Comparison of ENCODE assay signal across 8 cellular contexts in genomic region chr7:102749323-102749786, GRCh38. TPM values are rescaled to one million over a fixed set of nuclear protein-coding genes. Genes with fewer than 3 reads are reported as not detected.
DNase-seq lines count a peak whose midpoint lies in the region; ATAC-seq, FAIRE-seq and TF ChIP-seq lines count a peak whose summit lies in the region.
"Not testable (repeated sequence)": the region's sequence is repeated elsewhere in the genome, so short reads cannot be mapped to it uniquely, and the experiment has no call there.

No MANE protein-coding gene starts in this region.

- peak overlapping the region; percentile 95 for H2AFZ ChIP-seq in astrocyte (ENCODE audit: low read depth, low read length)
- peak overlapping the region; percentile 14 for H2AFZ ChIP-seq in trophoblast cell (ENCODE audit: insufficient read depth, low read length, poor library complexity)

- not testable (repeated sequence) for H3K36me3 ChIP-seq in GM06990 (ENCODE audit: control insufficient read depth, insufficient read depth, low read length); astrocyte (ENCODE audit: insufficient read depth, low read length); esophagus squamous epithelium; right lobe of liver; trophoblast cell (ENCODE audit: control insufficient read depth in 1 of 2, insufficient read depth in 2 of 2, low read length in 2 of 2); upper lobe of right lung

- not testable (repeated sequence) for H3K4me1 ChIP-seq in astrocyte (ENCODE audit: insufficient read depth, low read length); right lobe of liver; trophoblast cell (ENCODE audit: control insufficient read depth in 1 of 2, insufficient read depth in 2 of 2, low read length in 2 of 2); upper lobe of right lung
- H3K4me1 ChIP-seq in esophagus squamous epithelium = peaks cover 0 to 22% (median 16%) of the 10 kb centered on the region in 3 donors

- not testable (repeated sequence) for H3K27me3 Mint-ChIP-seq in T-cell; astrocyte (ENCODE audit: low read depth, unreplicated experiment)

- not testable (repeated sequence) for H4K20me1 ChIP-seq in astrocyte (ENCODE audit: insufficient read depth, low read length)

- WGBS in esophagus squamous epithelium, 2 donors = 8 to 10% methylated on average over 5 to 9 of the region's 38 CpGs
- 3% methylated on average over 12 of the region's 38 CpGs for WGBS in right lobe of liver (ENCODE audit: insufficient coverage, low coverage, low lambda C conversion rate, missing lambda C conversion rate)
- no CpG with 5 or more reads among the region's 38 CpGs for WGBS in trophoblast cell (ENCODE audit: extremely low coverage, insufficient coverage, insufficient read length)

- not testable (repeated sequence) for H2BK12ac ChIP-seq in trophoblast cell (ENCODE audit: low read length)

- H3K4me2 ChIP-seq in astrocyte (ENCODE audit: low read length) (peak overlapping the region; percentile 85), trophoblast cell (ENCODE audit: low read length) (peak overlapping the region; percentile 73)

- H3K4me1 Mint-ChIP-seq in T-cell = peaks cover 14 to 16% (median 15%) of the 10 kb centered on the region in 3 donors
- not testable (repeated sequence) for H3K4me1 Mint-ChIP-seq in astrocyte (ENCODE audit: low read depth, unreplicated experiment)

- not testable (repeated sequence) for H2BK120ac ChIP-seq in trophoblast cell (ENCODE audit: insufficient read depth, low read length, poor library complexity)

- not testable (repeated sequence) for TF ChIP-seq CTCF in GM06990 (IDR thresholded peaks at IDR 0.05; ENCODE audit: insufficient read depth, low read length, poor library complexity, severe bottlenecking); HL-60 (IDR thresholded peaks at IDR 0.05; ENCODE audit: insufficient read depth, low read length); astrocyte (IDR thresholded peaks at IDR 0.05; ENCODE audit: insufficient read depth, low read depth, low read length); esophagus squamous epithelium (IDR thresholded peaks at IDR 0.05); right lobe of liver (IDR thresholded peaks at IDR 0.05); upper lobe of right lung (IDR thresholded peaks at IDR 0.05)

- not testable (repeated sequence) for H4K8ac ChIP-seq in trophoblast cell (ENCODE audit: low read depth, low read length)

- not testable (repeated sequence) for H3K36me3 Mint-ChIP-seq in T-cell; astrocyte (ENCODE audit: low read depth, unreplicated experiment)

- H3K4me3 Mint-ChIP-seq in T-cell (peak overlapping the region; percentile 70 to 86 (median 85)), astrocyte (ENCODE audit: unreplicated experiment) (peak overlapping the region; percentile 94)

- H3K9ac ChIP-seq in astrocyte (ENCODE audit: low read length) = peak overlapping the region; percentile 82
- peak overlapping the region; percentile 60 for H3K9ac ChIP-seq in trophoblast cell (ENCODE audit: low read length)

- not testable (repeated sequence) for H3K23ac ChIP-seq in trophoblast cell (ENCODE audit: low read length)

- H3K4me3 ChIP-seq in GM06990 (replicated peaks; ENCODE audit: low read depth, low read length) (peak overlapping the region; percentile 82), HL-60 (replicated peaks; ENCODE audit: insufficient read depth, low read length) (peak overlapping the region; percentile 72), astrocyte (ENCODE audit: insufficient read depth, low read depth, low read length) (peak overlapping the region; percentile 78), esophagus squamous epithelium (peak overlapping the region; percentile 54 to 81 (median 58)), right lobe of liver (peak overlapping the region; percentile 65 to 76 (median 70)), trophoblast cell (ENCODE audit: low read depth, low read length) (peak overlapping the region; percentile 85), upper lobe of right lung (peak overlapping the region; percentile 70)

- H4K91ac ChIP-seq in trophoblast cell (ENCODE audit: low read depth, low read length) = not testable (repeated sequence)

- H2BK5ac ChIP-seq in trophoblast cell (ENCODE audit: low read depth, low read length, poor library complexity) = not testable (repeated sequence)

- not testable (repeated sequence) for H3K9me3 ChIP-seq in astrocyte (ENCODE audit: insufficient read depth, low read depth, low read length); esophagus squamous epithelium; right lobe of liver; trophoblast cell (ENCODE audit: insufficient read depth, low read depth, low read length); upper lobe of right lung

- not testable (repeated sequence) for H3K9me3 Mint-ChIP-seq in T-cell; astrocyte (ENCODE audit: unreplicated experiment)

- H3K27ac ChIP-seq in HL-60 (replicated peaks) (peak overlapping the region; percentile 59), esophagus squamous epithelium (peak overlapping the region; percentile 78 to 82 (median 80)), right lobe of liver (peak overlapping the region in 2 of 3 donors; percentile 20 to 60), trophoblast cell (ENCODE audit: low read depth, low read length) (peak overlapping the region; percentile 42), upper lobe of right lung (peak overlapping the region; percentile 74)
- H3K27ac ChIP-seq in astrocyte (ENCODE audit: low read depth, low read length) = not testable (repeated sequence)

- TF ChIP-seq POLR2A in esophagus squamous epithelium (IDR thresholded peaks at IDR 0.05); right lobe of liver (IDR thresholded peaks at IDR 0.05): not testable (repeated sequence)

- DNase-seq in GM06990 (ENCODE audit: extremely low read depth, insufficient read length); HL-60 (ENCODE audit: low read depth in 1 of 2, low spot score in 1 of 2); T-cell; astrocyte (ENCODE audit: low read depth); esophagus squamous epithelium (lab: John Stamatoyannopoulos, UW); trophoblast cell; upper lobe of right lung: not testable (repeated sequence)
- DNase-seq in right lobe of liver = peak in 1 of 3 donors; percentile 61

- H3K27me3 ChIP-seq in GM06990 (replicated peaks; ENCODE audit: control insufficient read depth, insufficient read depth, low read length); HL-60 (ENCODE audit: insufficient read depth, poor library complexity, severe bottlenecking); astrocyte (ENCODE audit: insufficient read depth, low read length); esophagus squamous epithelium; right lobe of liver; trophoblast cell (ENCODE audit: insufficient read depth, low read length); upper lobe of right lung: not testable (repeated sequence)

- not testable (repeated sequence) for H3K18ac ChIP-seq in trophoblast cell (ENCODE audit: low read length)

- CTCF ChIA-PET in T-cell (lab: Charles Lee) = interaction anchor here in 1 of 2 donors (0.5 to 1.4 kb wide), 5 partner anchors 9 to 326 kb away, joined by 3 to 20 read pairs (median 9); partner anchors contain the start of genes ARMC10 and FBXL13

- H3K4ac ChIP-seq in trophoblast cell (ENCODE audit: low read depth, low read length) = not testable (repeated sequence)

- POLR2A ChIA-PET in T-cell (lab: Charles Lee) = not testable (repeated sequence)

- not testable (repeated sequence) for H4K12ac ChIP-seq in trophoblast cell (ENCODE audit: low read depth, low read length)

- H3K14ac ChIP-seq in trophoblast cell (ENCODE audit: low read length) = not testable (repeated sequence)

- not testable (repeated sequence) for H2AK5ac ChIP-seq in trophoblast cell (ENCODE audit: low read length)

- intact Hi-C loops in esophagus squamous epithelium (cut with DNase I); right lobe of liver (cut with DNase I); upper lobe of right lung (cut with DNase I): not testable (repeated sequence)

- ATAC-seq in T-cell (replicated peaks in 1 of 4); right lobe of liver; upper lobe of right lung: not testable (repeated sequence)

- H3K79me1 ChIP-seq in trophoblast cell (ENCODE audit: low read length) = not testable (repeated sequence)

- H3K27ac Mint-ChIP-seq in T-cell = peak overlapping the region in 1 of 2 donors; percentile 93
- H3K27ac Mint-ChIP-seq in astrocyte (ENCODE audit: unreplicated experiment) = not testable (repeated sequence)

- FAIRE-seq in astrocyte (lab: Jason Lieb, UNC) = not testable (repeated sequence)

- not testable (repeated sequence) for H3K79me2 ChIP-seq in astrocyte (ENCODE audit: insufficient read depth, low read length); trophoblast cell (ENCODE audit: control insufficient read depth, insufficient read depth, low read length, poor library complexity)

RNA-seq across cellular contexts. Expression of gene FAM185A, which starts 0.6 kb away (rescaled TPM):
- total RNA-seq in T-cell = 10 to 100 TPM in 2 of 5 donors, 1 to 10 TPM in 3; 6.4 to 15.7 (median 8.7) TPM
- total RNA-seq in astrocyte = 4.6 and 4.9 TPM in 2 replicates
- 10 to 100 TPM in 2 of 4 donors, 1 to 10 TPM in 2; 8.5 to 16.3 (median 11.7) TPM for total RNA-seq in esophagus squamous epithelium
- 10 to 100 TPM in 2 of 6 experiments, 1 to 10 TPM in 4; 6.4 to 13.5 (median 8.4) TPM for total RNA-seq in right lobe of liver
- 2.3 TPM in 2 replicates for polyA plus RNA-seq in trophoblast cell (2013)
- 8.1 TPM for total RNA-seq in upper lobe of right lung
